ENCODE assay signal across 2 cellular contexts in the genomic region with DNA sequence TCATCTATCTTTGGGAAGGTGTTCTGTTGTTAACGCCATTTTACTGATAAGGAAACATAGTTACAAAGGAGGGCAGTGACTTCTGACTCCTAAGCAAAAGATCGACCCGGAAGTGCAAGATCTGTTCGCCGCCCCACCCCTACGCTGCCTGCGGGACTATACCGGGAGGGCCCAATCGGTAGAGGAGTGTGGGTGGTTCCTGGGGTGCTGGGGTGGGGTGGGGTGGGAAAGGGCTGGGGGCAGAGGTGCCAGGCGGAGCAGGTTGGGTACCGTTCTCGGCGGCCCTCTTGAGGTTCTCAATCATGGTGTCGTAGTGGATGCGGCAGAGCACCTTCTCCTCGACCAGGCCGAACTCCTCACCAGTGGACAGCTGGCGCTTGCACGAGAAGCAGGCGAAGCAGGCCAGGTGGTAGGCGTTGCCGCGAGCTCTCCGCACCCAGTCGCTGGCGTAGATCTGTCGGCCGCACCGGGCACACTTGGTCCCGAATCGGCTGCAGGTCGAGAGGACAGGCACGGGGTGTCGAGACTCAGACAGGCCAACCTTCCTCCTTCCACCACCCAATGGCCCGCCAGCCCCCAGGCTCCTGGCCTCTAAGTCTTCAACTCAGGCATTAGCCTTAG.
A peak's percentile ranks its signal among the peaks of the same experiment; 100 is the strongest.
TF ChIP-seq lines count a peak whose summit lies in the region.

No MANE protein-coding gene starts in this region.

TF ChIP-seq in GM23338, 12 proteins besides CTCF, POLR2A, EP300 and RAD21 (continued from another document):
- TF ChIP-seq, protein P1, sequence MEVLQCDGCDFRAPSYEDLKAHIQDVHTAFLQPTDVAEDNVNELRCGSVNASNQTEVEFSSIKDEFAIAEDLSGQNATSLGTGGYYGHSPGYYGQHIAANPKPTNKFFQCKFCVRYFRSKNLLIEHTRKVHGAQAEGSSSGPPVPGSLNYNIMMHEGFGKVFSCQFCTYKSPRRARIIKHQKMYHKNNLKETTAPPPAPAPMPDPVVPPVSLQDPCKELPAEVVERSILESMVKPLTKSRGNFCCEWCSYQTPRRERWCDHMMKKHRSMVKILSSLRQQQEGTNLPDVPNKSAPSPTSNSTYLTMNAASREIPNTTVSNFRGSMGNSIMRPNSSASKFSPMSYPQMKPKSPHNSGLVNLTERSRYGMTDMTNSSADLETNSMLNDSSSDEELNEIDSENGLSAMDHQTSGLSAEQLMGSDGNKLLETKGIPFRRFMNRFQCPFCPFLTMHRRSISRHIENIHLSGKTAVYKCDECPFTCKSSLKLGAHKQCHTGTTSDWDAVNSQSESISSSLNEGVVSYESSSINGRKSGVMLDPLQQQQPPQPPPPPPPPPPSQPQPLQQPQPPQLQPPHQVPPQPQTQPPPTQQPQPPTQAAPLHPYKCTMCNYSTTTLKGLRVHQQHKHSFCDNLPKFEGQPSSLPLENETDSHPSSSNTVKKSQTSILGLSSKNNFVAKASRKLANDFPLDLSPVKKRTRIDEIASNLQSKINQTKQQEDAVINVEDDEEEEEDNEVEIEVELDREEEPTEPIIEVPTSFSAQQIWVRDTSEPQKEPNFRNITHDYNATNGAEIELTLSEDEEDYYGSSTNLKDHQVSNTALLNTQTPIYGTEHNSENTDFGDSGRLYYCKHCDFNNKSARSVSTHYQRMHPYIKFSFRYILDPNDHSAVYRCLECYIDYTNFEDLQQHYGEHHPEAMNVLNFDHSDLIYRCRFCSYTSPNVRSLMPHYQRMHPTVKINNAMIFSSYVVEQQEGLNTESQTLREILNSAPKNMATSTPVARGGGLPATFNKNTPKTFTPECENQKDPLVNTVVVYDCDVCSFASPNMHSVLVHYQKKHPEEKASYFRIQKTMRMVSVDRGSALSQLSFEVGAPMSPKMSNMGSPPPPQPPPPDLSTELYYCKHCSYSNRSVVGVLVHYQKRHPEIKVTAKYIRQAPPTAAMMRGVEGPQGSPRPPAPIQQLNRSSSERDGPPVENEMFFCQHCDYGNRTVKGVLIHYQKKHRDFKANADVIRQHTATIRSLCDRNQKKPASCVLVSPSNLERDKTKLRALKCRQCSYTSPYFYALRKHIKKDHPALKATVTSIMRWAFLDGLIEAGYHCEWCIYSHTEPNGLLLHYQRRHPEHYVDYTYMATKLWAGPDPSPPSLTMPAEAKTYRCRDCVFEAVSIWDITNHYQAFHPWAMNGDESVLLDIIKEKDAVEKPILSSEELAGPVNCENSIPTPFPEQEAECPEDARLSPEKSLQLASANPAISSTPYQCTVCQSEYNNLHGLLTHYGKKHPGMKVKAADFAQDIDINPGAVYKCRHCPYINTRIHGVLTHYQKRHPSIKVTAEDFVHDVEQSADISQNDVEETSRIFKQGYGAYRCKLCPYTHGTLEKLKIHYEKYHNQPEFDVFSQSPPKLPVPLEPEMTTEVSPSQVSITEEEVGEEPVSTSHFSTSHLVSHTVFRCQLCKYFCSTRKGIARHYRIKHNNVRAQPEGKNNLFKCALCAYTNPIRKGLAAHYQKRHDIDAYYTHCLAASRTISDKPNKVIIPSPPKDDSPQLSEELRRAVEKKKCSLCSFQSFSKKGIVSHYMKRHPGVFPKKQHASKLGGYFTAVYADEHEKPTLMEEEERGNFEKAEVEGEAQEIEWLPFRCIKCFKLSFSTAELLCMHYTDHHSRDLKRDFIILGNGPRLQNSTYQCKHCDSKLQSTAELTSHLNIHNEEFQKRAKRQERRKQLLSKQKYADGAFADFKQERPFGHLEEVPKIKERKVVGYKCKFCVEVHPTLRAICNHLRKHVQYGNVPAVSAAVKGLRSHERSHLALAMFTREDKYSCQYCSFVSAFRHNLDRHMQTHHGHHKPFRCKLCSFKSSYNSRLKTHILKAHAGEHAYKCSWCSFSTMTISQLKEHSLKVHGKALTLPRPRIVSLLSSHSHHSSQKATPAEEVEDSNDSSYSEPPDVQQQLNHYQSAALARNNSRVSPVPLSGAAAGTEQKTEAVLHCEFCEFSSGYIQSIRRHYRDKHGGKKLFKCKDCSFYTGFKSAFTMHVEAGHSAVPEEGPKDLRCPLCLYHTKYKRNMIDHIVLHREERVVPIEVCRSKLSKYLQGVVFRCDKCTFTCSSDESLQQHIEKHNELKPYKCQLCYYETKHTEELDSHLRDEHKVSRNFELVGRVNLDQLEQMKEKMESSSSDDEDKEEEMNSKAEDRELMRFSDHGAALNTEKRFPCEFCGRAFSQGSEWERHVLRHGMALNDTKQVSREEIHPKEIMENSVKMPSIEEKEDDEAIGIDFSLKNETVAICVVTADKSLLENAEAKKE (CRISPR knock-in tag; IDR thresholded peaks at IDR 0.05), result no peak
- TF ChIP-seq ZNF114 (CRISPR knock-in tag; IDR thresholded peaks at IDR 0.05) (no peak), JUNB (IDR thresholded peaks at IDR 0.05; ENCODE audit: unreplicated experiment) (no peak), NANOG (IDR thresholded peaks at IDR 0.05; ENCODE audit: borderline replicate concordance) (peak; percentile 61; the same call in 1 of the 2 replicates)
- TF ChIP-seq, protein P2, sequence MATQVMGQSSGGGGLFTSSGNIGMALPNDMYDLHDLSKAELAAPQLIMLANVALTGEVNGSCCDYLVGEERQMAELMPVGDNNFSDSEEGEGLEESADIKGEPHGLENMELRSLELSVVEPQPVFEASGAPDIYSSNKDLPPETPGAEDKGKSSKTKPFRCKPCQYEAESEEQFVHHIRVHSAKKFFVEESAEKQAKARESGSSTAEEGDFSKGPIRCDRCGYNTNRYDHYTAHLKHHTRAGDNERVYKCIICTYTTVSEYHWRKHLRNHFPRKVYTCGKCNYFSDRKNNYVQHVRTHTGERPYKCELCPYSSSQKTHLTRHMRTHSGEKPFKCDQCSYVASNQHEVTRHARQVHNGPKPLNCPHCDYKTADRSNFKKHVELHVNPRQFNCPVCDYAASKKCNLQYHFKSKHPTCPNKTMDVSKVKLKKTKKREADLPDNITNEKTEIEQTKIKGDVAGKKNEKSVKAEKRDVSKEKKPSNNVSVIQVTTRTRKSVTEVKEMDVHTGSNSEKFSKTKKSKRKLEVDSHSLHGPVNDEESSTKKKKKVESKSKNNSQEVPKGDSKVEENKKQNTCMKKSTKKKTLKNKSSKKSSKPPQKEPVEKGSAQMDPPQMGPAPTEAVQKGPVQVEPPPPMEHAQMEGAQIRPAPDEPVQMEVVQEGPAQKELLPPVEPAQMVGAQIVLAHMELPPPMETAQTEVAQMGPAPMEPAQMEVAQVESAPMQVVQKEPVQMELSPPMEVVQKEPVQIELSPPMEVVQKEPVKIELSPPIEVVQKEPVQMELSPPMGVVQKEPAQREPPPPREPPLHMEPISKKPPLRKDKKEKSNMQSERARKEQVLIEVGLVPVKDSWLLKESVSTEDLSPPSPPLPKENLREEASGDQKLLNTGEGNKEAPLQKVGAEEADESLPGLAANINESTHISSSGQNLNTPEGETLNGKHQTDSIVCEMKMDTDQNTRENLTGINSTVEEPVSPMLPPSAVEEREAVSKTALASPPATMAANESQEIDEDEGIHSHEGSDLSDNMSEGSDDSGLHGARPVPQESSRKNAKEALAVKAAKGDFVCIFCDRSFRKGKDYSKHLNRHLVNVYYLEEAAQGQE (IDR thresholded peaks at IDR 0.05; ENCODE audit: unreplicated experiment), result no peak
- TF ChIP-seq, protein P3, sequence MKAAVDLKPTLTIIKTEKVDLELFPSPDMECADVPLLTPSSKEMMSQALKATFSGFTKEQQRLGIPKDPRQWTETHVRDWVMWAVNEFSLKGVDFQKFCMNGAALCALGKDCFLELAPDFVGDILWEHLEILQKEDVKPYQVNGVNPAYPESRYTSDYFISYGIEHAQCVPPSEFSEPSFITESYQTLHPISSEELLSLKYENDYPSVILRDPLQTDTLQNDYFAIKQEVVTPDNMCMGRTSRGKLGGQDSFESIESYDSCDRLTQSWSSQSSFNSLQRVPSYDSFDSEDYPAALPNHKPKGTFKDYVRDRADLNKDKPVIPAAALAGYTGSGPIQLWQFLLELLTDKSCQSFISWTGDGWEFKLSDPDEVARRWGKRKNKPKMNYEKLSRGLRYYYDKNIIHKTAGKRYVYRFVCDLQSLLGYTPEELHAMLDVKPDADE (IDR thresholded peaks at IDR 0.05), result no peak

TF ChIP-seq in WTC11, 78 proteins besides CTCF, POLR2A, EP300 and RAD21 (continued from another document):
- TF ChIP-seq, protein P4, sequence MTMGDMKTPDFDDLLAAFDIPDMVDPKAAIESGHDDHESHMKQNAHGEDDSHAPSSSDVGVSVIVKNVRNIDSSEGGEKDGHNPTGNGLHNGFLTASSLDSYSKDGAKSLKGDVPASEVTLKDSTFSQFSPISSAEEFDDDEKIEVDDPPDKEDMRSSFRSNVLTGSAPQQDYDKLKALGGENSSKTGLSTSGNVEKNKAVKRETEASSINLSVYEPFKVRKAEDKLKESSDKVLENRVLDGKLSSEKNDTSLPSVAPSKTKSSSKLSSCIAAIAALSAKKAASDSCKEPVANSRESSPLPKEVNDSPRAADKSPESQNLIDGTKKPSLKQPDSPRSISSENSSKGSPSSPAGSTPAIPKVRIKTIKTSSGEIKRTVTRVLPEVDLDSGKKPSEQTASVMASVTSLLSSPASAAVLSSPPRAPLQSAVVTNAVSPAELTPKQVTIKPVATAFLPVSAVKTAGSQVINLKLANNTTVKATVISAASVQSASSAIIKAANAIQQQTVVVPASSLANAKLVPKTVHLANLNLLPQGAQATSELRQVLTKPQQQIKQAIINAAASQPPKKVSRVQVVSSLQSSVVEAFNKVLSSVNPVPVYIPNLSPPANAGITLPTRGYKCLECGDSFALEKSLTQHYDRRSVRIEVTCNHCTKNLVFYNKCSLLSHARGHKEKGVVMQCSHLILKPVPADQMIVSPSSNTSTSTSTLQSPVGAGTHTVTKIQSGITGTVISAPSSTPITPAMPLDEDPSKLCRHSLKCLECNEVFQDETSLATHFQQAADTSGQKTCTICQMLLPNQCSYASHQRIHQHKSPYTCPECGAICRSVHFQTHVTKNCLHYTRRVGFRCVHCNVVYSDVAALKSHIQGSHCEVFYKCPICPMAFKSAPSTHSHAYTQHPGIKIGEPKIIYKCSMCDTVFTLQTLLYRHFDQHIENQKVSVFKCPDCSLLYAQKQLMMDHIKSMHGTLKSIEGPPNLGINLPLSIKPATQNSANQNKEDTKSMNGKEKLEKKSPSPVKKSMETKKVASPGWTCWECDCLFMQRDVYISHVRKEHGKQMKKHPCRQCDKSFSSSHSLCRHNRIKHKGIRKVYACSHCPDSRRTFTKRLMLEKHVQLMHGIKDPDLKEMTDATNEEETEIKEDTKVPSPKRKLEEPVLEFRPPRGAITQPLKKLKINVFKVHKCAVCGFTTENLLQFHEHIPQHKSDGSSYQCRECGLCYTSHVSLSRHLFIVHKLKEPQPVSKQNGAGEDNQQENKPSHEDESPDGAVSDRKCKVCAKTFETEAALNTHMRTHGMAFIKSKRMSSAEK (CRISPR knock-in tag; IDR thresholded peaks at IDR 0.05; ENCODE audit: borderline replicate concordance), result no peak
- no peak for TF ChIP-seq GRHL2 (CRISPR knock-in tag; IDR thresholded peaks at IDR 0.05; ENCODE audit: insufficient replicate concordance, severe bottlenecking)
- TF ChIP-seq, protein P5, sequence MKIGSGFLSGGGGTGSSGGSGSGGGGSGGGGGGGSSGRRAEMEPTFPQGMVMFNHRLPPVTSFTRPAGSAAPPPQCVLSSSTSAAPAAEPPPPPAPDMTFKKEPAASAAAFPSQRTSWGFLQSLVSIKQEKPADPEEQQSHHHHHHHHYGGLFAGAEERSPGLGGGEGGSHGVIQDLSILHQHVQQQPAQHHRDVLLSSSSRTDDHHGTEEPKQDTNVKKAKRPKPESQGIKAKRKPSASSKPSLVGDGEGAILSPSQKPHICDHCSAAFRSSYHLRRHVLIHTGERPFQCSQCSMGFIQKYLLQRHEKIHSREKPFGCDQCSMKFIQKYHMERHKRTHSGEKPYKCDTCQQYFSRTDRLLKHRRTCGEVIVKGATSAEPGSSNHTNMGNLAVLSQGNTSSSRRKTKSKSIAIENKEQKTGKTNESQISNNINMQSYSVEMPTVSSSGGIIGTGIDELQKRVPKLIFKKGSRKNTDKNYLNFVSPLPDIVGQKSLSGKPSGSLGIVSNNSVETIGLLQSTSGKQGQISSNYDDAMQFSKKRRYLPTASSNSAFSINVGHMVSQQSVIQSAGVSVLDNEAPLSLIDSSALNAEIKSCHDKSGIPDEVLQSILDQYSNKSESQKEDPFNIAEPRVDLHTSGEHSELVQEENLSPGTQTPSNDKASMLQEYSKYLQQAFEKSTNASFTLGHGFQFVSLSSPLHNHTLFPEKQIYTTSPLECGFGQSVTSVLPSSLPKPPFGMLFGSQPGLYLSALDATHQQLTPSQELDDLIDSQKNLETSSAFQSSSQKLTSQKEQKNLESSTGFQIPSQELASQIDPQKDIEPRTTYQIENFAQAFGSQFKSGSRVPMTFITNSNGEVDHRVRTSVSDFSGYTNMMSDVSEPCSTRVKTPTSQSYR (CRISPR knock-in tag; IDR thresholded peaks at IDR 0.05), result no peak
- TF ChIP-seq, protein P6, sequence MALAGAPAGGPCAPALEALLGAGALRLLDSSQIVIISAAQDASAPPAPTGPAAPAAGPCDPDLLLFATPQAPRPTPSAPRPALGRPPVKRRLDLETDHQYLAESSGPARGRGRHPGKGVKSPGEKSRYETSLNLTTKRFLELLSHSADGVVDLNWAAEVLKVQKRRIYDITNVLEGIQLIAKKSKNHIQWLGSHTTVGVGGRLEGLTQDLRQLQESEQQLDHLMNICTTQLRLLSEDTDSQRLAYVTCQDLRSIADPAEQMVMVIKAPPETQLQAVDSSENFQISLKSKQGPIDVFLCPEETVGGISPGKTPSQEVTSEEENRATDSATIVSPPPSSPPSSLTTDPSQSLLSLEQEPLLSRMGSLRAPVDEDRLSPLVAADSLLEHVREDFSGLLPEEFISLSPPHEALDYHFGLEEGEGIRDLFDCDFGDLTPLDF (CRISPR knock-in tag; IDR thresholded peaks at IDR 0.05), result no peak
- no peak for TF ChIP-seq ZBTB21 (CRISPR knock-in tag; IDR thresholded peaks at IDR 0.05; ENCODE audit: borderline replicate concordance)
- TF ChIP-seq, protein P7, sequence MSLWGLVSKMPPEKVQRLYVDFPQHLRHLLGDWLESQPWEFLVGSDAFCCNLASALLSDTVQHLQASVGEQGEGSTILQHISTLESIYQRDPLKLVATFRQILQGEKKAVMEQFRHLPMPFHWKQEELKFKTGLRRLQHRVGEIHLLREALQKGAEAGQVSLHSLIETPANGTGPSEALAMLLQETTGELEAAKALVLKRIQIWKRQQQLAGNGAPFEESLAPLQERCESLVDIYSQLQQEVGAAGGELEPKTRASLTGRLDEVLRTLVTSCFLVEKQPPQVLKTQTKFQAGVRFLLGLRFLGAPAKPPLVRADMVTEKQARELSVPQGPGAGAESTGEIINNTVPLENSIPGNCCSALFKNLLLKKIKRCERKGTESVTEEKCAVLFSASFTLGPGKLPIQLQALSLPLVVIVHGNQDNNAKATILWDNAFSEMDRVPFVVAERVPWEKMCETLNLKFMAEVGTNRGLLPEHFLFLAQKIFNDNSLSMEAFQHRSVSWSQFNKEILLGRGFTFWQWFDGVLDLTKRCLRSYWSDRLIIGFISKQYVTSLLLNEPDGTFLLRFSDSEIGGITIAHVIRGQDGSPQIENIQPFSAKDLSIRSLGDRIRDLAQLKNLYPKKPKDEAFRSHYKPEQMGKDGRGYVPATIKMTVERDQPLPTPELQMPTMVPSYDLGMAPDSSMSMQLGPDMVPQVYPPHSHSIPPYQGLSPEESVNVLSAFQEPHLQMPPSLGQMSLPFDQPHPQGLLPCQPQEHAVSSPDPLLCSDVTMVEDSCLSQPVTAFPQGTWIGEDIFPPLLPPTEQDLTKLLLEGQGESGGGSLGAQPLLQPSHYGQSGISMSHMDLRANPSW (CRISPR knock-in tag; conservative IDR thresholded peaks at IDR 0.05; ENCODE audit: low read depth), result no peak
- no peak for TF ChIP-seq ZNF219 (CRISPR knock-in tag; IDR thresholded peaks at IDR 0.05; ENCODE audit: borderline replicate concordance)
- TF ChIP-seq TP53 (CRISPR knock-in tag; IDR thresholded peaks at IDR 0.05), result no peak
- no peak for TF ChIP-seq OVOL2 (CRISPR knock-in tag; IDR thresholded peaks at IDR 0.05; ENCODE audit: borderline replicate concordance)
